18 cellular contexts compared by ENCODE assay signal in the genomic region with DNA sequence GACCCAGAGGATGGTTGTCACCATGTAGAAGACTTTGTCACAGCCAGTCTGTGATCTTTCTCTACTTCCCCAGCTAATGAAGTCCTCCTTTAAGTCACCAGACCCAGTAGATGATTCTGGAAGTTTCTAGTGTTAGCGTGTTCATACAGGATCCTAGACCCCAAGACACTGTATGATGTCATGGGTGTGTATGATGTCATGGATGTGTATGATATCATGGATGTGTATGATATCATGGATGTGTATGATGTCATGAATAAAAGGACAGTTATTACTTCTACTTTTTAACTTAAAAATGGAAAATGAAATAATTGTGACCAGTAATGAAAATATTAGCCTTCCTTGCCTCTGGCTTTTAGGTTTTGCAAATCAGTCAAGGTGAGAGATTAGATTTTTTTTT.
DNase-seq lines count a peak whose midpoint lies in the region; ATAC-seq, FAIRE-seq and TF ChIP-seq lines count a peak whose summit lies in the region.
"Had no signal": no experiment of that assay in that cellular context is flagged by ENCODE, and none has a peak within 500 bp of the region (broad histone marks: within the 10 kb centered on the region; RNA-seq: fewer than 3 reads in every experiment).

No MANE protein-coding gene starts in this region.

- no peaks in the 10 kb centered on the region for H3K79me2 ChIP-seq in astrocyte (ENCODE audit: insufficient read depth, low read length)

- H3K4me3 ChIP-seq in astrocyte (ENCODE audit: insufficient read depth, low read depth, low read length) (no peak overlapping the region), right atrium auricular region (no peak overlapping the region)
- H3K4me3 ChIP-seq: PC-9, SJCRH30 had no signal

- H3K36me3 Mint-ChIP-seq in astrocyte (ENCODE audit: low read depth, unreplicated experiment) (no peaks in the 10 kb centered on the region), mesothelial cell of epicardium (no peaks in the 10 kb centered on the region), WTC11 (no peaks in the 10 kb centered on the region)
- H3K36me3 Mint-ChIP-seq: CD4-positive, alpha-beta memory T cell had no signal

- H3K4me1 ChIP-seq in astrocyte (ENCODE audit: insufficient read depth, low read length), result peaks cover 32% of the 10 kb centered on the region
- no peaks in the 10 kb centered on the region for H3K4me1 ChIP-seq in right atrium auricular region
- H3K4me1 ChIP-seq: SJCRH30 had no signal

- H3K27ac ChIP-seq in astrocyte (ENCODE audit: low read depth, low read length) (peak overlapping the region; percentile 81), right atrium auricular region (no peak overlapping the region)
- H3K27ac ChIP-seq: 22Rv1, HL-60, PC-9, SJCRH30 had no signal

- TF ChIP-seq CTCF in astrocyte (IDR thresholded peaks at IDR 0.05; ENCODE audit: insufficient read depth, low read depth, low read length) (no peak), right atrium auricular region (IDR thresholded peaks at IDR 0.05) (no peak), mesothelial cell of epicardium (IDR thresholded peaks at IDR 0.05; ENCODE audit: unreplicated experiment) (no peak), WTC11 (IDR thresholded peaks at IDR 0.05) (no peak)

- H3K27me3 ChIP-seq in astrocyte (ENCODE audit: insufficient read depth, low read length) (no peaks in the 10 kb centered on the region), right atrium auricular region (no peaks in the 10 kb centered on the region)
- H3K27me3 ChIP-seq: SJCRH30 had no signal

- no peak overlapping the region for H3K4me3 Mint-ChIP-seq in astrocyte (ENCODE audit: unreplicated experiment)
- no peak overlapping the region for H3K4me3 Mint-ChIP-seq in mesothelial cell of epicardium
- H3K4me3 Mint-ChIP-seq in WTC11, result no peak overlapping the region
- H3K4me3 Mint-ChIP-seq: CD4-positive, alpha-beta memory T cell had no signal

- no peak overlapping the region for H3K4me2 ChIP-seq in astrocyte (ENCODE audit: low read length)
- H3K4me2 ChIP-seq: PC-9 had no signal

- POLR2A ChIA-PET in WTC11 (lab: Charles Lee), result no interaction called here

- H3K36me3 ChIP-seq in astrocyte (ENCODE audit: insufficient read depth, low read length) (no peaks in the 10 kb centered on the region), right atrium auricular region (no peaks in the 10 kb centered on the region)
- H3K36me3 ChIP-seq: SJCRH30 had no signal

- H3K27me3 Mint-ChIP-seq in astrocyte (ENCODE audit: low read depth, unreplicated experiment) (no peaks in the 10 kb centered on the region), mesothelial cell of epicardium (ENCODE audit: low read depth) (no peaks in the 10 kb centered on the region), WTC11 (ENCODE audit: low read depth) (no peaks in the 10 kb centered on the region)

- H3K27ac Mint-ChIP-seq in astrocyte (ENCODE audit: unreplicated experiment) (peak overlapping the region; percentile 48), mesothelial cell of epicardium (no peak overlapping the region), WTC11 (no peak overlapping the region)
- H3K27ac Mint-ChIP-seq: CD4-positive, alpha-beta memory T cell had no signal

- no peaks in the 10 kb centered on the region for H3K9me3 ChIP-seq in astrocyte (ENCODE audit: insufficient read depth, low read depth, low read length)
- H3K9me3 ChIP-seq in right atrium auricular region, result no peaks in the 10 kb centered on the region
- H3K9me3 ChIP-seq: SJCRH30 had no signal

- no peak overlapping the region for H2AFZ ChIP-seq in astrocyte (ENCODE audit: low read depth, low read length)
- H2AFZ ChIP-seq: PC-9 had no signal

- no peaks in the 10 kb centered on the region for H4K20me1 ChIP-seq in astrocyte (ENCODE audit: insufficient read depth, low read length)

- no peak for ATAC-seq in HG03025 (IDR thresholded peaks at IDR 0.05; ENCODE audit: low FRiP score, unreplicated experiment)
- no peak for ATAC-seq in WTC11

- DNase-seq in DMS53 (lab: John Stamatoyannopoulos, UW) (peak; percentile 7), DMS53 treated with DMSO at 0.1 percent for 48 hours (lab: John Stamatoyannopoulos, UW; ENCODE audit: unreplicated experiment) (no peak), astrocyte (ENCODE audit: low read depth) (no peak), iris pigment epithelial cell (ENCODE audit: low read depth) (peak; percentile 10), right atrium auricular region (ENCODE audit: low spot score) (no peak), mesothelial cell of epicardium (ENCODE audit: low spot score in 2 of 2, unreplicated experiment in 2 of 2) (no peak), WTC11 (ENCODE audit: low spot score) (no peak)
- DNase-seq: CD4-positive, alpha-beta memory T cell; H7; NCI-H1436; NCI-H2081; NCI-H510A; NCI-H774; PC-9; SJCRH30 had no signal

- no peak for FAIRE-seq in astrocyte (lab: Jason Lieb, UNC)

- H3K4me1 Mint-ChIP-seq in astrocyte (ENCODE audit: low read depth, unreplicated experiment), result peaks cover 15% of the 10 kb centered on the region
- H3K4me1 Mint-ChIP-seq in mesothelial cell of epicardium, result no peaks in the 10 kb centered on the region
- peaks cover 12% of the 10 kb centered on the region for H3K4me1 Mint-ChIP-seq in WTC11
- H3K4me1 Mint-ChIP-seq: CD4-positive, alpha-beta memory T cell had no signal

- H3K9me3 Mint-ChIP-seq in astrocyte (ENCODE audit: unreplicated experiment), result peaks cover 2% of the 10 kb centered on the region
- H3K9me3 Mint-ChIP-seq in mesothelial cell of epicardium, result no peaks in the 10 kb centered on the region
- no peaks in the 10 kb centered on the region for H3K9me3 Mint-ChIP-seq in WTC11

- CTCF ChIA-PET in WTC11 (lab: Charles Lee), result no interaction called here

- H3K9ac ChIP-seq in astrocyte (ENCODE audit: low read length), result peak overlapping the region; percentile 33

TF ChIP-seq in WTC11, 78 proteins besides CTCF, POLR2A, EP300 and RAD21:
- TF ChIP-seq CREB1 (CRISPR knock-in tag; IDR thresholded peaks at IDR 0.05) (no peak), HMGA2 (CRISPR knock-in tag; IDR thresholded peaks at IDR 0.05) (no peak)
- TF ChIP-seq, protein P1, sequence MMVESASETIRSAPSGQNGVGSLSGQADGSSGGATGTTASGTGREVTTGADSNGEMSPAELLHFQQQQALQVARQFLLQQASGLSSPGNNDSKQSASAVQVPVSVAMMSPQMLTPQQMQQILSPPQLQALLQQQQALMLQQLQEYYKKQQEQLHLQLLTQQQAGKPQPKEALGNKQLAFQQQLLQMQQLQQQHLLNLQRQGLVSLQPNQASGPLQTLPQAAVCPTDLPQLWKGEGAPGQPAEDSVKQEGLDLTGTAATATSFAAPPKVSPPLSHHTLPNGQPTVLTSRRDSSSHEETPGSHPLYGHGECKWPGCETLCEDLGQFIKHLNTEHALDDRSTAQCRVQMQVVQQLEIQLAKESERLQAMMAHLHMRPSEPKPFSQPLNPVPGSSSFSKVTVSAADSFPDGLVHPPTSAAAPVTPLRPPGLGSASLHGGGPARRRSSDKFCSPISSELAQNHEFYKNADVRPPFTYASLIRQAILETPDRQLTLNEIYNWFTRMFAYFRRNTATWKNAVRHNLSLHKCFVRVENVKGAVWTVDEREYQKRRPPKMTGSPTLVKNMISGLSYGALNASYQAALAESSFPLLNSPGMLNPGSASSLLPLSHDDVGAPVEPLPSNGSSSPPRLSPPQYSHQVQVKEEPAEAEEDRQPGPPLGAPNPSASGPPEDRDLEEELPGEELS (CRISPR knock-in tag; IDR thresholded peaks at IDR 0.05), result no peak
- TF ChIP-seq, protein P2, sequence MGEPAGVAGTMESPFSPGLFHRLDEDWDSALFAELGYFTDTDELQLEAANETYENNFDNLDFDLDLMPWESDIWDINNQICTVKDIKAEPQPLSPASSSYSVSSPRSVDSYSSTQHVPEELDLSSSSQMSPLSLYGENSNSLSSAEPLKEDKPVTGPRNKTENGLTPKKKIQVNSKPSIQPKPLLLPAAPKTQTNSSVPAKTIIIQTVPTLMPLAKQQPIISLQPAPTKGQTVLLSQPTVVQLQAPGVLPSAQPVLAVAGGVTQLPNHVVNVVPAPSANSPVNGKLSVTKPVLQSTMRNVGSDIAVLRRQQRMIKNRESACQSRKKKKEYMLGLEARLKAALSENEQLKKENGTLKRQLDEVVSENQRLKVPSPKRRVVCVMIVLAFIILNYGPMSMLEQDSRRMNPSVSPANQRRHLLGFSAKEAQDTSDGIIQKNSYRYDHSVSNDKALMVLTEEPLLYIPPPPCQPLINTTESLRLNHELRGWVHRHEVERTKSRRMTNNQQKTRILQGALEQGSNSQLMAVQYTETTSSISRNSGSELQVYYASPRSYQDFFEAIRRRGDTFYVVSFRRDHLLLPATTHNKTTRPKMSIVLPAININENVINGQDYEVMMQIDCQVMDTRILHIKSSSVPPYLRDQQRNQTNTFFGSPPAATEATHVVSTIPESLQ (CRISPR knock-in tag; IDR thresholded peaks at IDR 0.05), result no peak

Comparison
In these comparisons a context has a peak if more than half of its experiments do, and no peak if none do; other contexts are left out.
1. DNase-seq: peak in DMS53 (single experiment) and iris pigment epithelial cell (single experiment); none in DMS53 treated with DMSO at 0.1 percent for 48 hours (single experiment), astrocyte (single experiment), right atrium auricular region (single experiment), mesothelial cell of epicardium (0 of 2) and WTC11 (single experiment).